Comparison of ENCODE assay signal across 1 cellular context in genomic region chr6:79536969-79537747, GRCh38.
TF ChIP-seq lines count a peak whose summit lies in the region.

LCA5 (minus strand) TSS chr6:79537430; CDS start chr6:79518894, 18,536 bp downstream.

TF ChIP-seq in K562, 482 proteins besides CTCF, POLR2A, EP300 and RAD21 (continued from another document and continues in another):
- TF ChIP-seq CHD7 (IDR thresholded peaks at IDR 0.05; ENCODE audit: low read depth, low read length) (no peak), MAFF (IDR thresholded peaks at IDR 0.05; ENCODE audit: low read length) (no peak), ZNF324 (CRISPR knock-in tag; IDR thresholded peaks at IDR 0.05) (no peak), CHD1 (IDR thresholded peaks at IDR 0.05; ENCODE audit: low read length) (no peak), CCNT2 (IDR thresholded peaks at IDR 0.05; ENCODE audit: borderline replicate concordance, extremely low read depth, insufficient read length, low read depth, low read length) (no peak), ZFP91 (CRISPR knock-in tag; IDR thresholded peaks at IDR 0.05) (no peak), NFE2 (IDR thresholded peaks at IDR 0.05; ENCODE audit: low read depth) (no peak), E2F6 (IDR thresholded peaks at IDR 0.05; ENCODE audit: borderline replicate concordance in 1 of 2, extremely low read depth in 1 of 2, insufficient read depth in 1 of 2, insufficient read length in 1 of 2, low read depth in 1 of 2, low read length in 1 of 2, poor library complexity in 1 of 2, severe bottlenecking in 1 of 2) (peak in 1 of 2 experiments; percentile 59), ZNF133 (CRISPR knock-in tag; IDR thresholded peaks at IDR 0.05) (no peak), MEF2D (tag; conservative IDR thresholded peaks at IDR 0.05; ENCODE audit: low read depth) (no peak), BRD4 (IDR thresholded peaks at IDR 0.05) (no peak), ZNF311 (CRISPR knock-in tag; IDR thresholded peaks at IDR 0.05) (no peak), KDM4B (IDR thresholded peaks at IDR 0.05; ENCODE audit: borderline replicate concordance in 2 of 2, low read depth in 1 of 2) (no peak), ZNF780A (CRISPR knock-in tag; IDR thresholded peaks at IDR 0.05) (no peak), ZBED1 (IDR thresholded peaks at IDR 0.05) (no peak), ZNF609 (CRISPR knock-in tag; IDR thresholded peaks at IDR 0.05; ENCODE audit: borderline replicate concordance) (no peak), ZFP1 (CRISPR knock-in tag; IDR thresholded peaks at IDR 0.05) (no peak), CBFA2T2 (conservative IDR thresholded peaks at IDR 0.05) (no peak), RFX1 (IDR thresholded peaks at IDR 0.05) (peak; percentile 87), TAF1 (IDR thresholded peaks at IDR 0.05; ENCODE audit: control insufficient read depth, extremely low read depth, insufficient read depth, low read length, severe bottlenecking) (peak; percentile 85), MLLT1 (IDR thresholded peaks at IDR 0.05) (peak in 1 of 2 experiments; percentile 67; a peak in 2 of 4 replicates), POLR3A (IDR thresholded peaks at IDR 0.05; ENCODE audit: borderline replicate concordance, extremely low read depth, insufficient read depth, insufficient read length) (no peak), TCF3 (CRISPR knock-in tag; IDR thresholded peaks at IDR 0.05) (no peak), NCOA2 (IDR thresholded peaks at IDR 0.05; ENCODE audit: partially characterized antibody in 2 of 2) (no peak), HDAC6 (IDR thresholded peaks at IDR 0.05; ENCODE audit: low read depth, low read length) (no peak), POLR2AphosphoS5 (IDR thresholded peaks at IDR 0.05; ENCODE audit: control insufficient read depth, insufficient read depth, low read depth, low read length) (peak; percentile 62), MAX (CRISPR knock-in tag; IDR thresholded peaks at IDR 0.05) (no peak; the same call in 1 of the 2 replicates), ZNF778 (CRISPR knock-in tag; IDR thresholded peaks at IDR 0.05) (no peak), MEIS2 (IDR thresholded peaks at IDR 0.05; ENCODE audit: partially characterized antibody) (no peak)
- TF ChIP-seq, protein P1, sequence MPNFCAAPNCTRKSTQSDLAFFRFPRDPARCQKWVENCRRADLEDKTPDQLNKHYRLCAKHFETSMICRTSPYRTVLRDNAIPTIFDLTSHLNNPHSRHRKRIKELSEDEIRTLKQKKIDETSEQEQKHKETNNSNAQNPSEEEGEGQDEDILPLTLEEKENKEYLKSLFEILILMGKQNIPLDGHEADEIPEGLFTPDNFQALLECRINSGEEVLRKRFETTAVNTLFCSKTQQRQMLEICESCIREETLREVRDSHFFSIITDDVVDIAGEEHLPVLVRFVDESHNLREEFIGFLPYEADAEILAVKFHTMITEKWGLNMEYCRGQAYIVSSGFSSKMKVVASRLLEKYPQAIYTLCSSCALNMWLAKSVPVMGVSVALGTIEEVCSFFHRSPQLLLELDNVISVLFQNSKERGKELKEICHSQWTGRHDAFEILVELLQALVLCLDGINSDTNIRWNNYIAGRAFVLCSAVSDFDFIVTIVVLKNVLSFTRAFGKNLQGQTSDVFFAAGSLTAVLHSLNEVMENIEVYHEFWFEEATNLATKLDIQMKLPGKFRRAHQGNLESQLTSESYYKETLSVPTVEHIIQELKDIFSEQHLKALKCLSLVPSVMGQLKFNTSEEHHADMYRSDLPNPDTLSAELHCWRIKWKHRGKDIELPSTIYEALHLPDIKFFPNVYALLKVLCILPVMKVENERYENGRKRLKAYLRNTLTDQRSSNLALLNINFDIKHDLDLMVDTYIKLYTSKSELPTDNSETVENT (CRISPR knock-in tag; IDR thresholded peaks at IDR 0.05) = 0 out of 2 replicates have a peak, but pooled peaks have one; percentile 44
